In the genomic region with DNA sequence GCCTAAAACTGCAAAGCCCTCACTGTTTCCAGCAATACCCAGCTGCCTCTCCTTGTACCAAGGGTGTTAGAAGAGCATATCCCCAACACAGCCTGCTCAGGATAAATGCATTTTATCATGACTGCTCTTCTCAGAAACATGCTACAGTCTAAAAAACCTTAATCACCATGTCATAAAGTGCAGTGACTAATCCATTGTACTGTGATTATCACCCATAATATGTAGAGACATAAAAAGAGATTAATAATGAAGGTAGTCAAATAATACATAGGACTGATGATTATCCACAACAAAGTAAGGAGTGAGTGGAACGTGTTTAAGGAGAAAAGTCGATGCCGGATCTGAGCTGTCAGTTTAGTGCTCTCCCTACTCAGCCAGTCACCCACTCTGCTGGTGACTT, we compare ENCODE assay signal across 20 cellular contexts.
"Had no signal": no experiment of that assay in that cellular context is flagged by ENCODE, and none has a peak within 500 bp of the region (broad histone marks: within the 10 kb centered on the region; RNA-seq: fewer than 3 reads in every experiment).

No MANE protein-coding gene starts in this region.

- H3K9me3 ChIP-seq: SK-N-SH had no signal

- ATAC-seq: Panc1, T-cell had no signal

- H3K9ac ChIP-seq: SK-N-SH had no signal

- H3K36me3 Mint-ChIP-seq: T-cell had no signal

- DNase-seq: KBM-7, MV-4-11, NCI-H1048, NCI-H1105, NCI-H1436, NCI-H1694, NCI-H187 treated with DMSO at 0.1 percent for 48 hours, NCI-H2029 treated with DMSO at 0.1 percent for 48 hours, NCI-H2171 treated with DMSO at 0.1 percent for 48 hours, NCI-H345, NCI-H446 treated with DMSO at 0.1 percent for 48 hours, NCI-H510A treated with DMSO at 0.1 percent for 48 hours, NCI-H526, NCI-H774, SHP77, SK-N-SH, SW 1271, T-cell had no signal

- H3K9me2 ChIP-seq: SK-N-SH had no signal

- H3K27ac Mint-ChIP-seq: T-cell had no signal

- H3K9me3 Mint-ChIP-seq: T-cell had no signal

- H3K4me2 ChIP-seq: SK-N-SH had no signal

- H3K4me1 Mint-ChIP-seq: T-cell had no signal

- H3K27ac ChIP-seq: RWPE1 had no signal

- H3K4me3 Mint-ChIP-seq: T-cell had no signal
